Comparison of ENCODE assay signal across 8 cellular contexts in genomic region chr21:41170442-41170841, GRCh38. TPM values are rescaled to one million over a fixed set of nuclear protein-coding genes. Genes with fewer than 3 reads are reported as not detected.
A peak's percentile ranks its signal among the peaks of the same experiment; 100 is the strongest.
DNase-seq lines count a peak whose midpoint lies in the region; ATAC-seq and TF ChIP-seq lines count a peak whose summit lies in the region.

No MANE protein-coding gene starts in this region.

- TF ChIP-seq EP300 in gastroesophageal sphincter (IDR thresholded peaks at IDR 0.05), result no peak

- H3K27ac ChIP-seq in SU-DHL-6 (ENCODE audit: low read depth, low read length), result no peak overlapping the region
- H3K27ac ChIP-seq in gastroesophageal sphincter, result peak overlapping the region in 3 of 4 donors; percentile 56 to 99 (median 95)
- peak overlapping the region; percentile 67 for H3K27ac ChIP-seq in skeletal muscle tissue (ENCODE audit: low read depth, low read length)

- no peaks in the 10 kb centered on the region for H4K20me1 ChIP-seq in SU-DHL-6 (ENCODE audit: low read depth, low read length)

- no peak overlapping the region for H2AFZ ChIP-seq in SU-DHL-6 (ENCODE audit: low read depth, low read length, severe bottlenecking)

- H3K9me3 ChIP-seq in SU-DHL-6 (ENCODE audit: insufficient read depth, low read length) (no peaks in the 10 kb centered on the region), gastroesophageal sphincter (no peaks in the 10 kb centered on the region), skeletal muscle tissue (ENCODE audit: control insufficient read depth in 3 of 3, low read length in 3 of 3) (no peaks in the 10 kb centered on the region)

- no CpG with 5 or more reads among the region's 2 CpGs for WGBS in gastroesophageal sphincter (ENCODE audit: low coverage in 1 of 2), 2 donors

- no peaks in the 10 kb centered on the region for H3K79me2 ChIP-seq in SU-DHL-6 (ENCODE audit: insufficient read depth, low read length)

- no peaks in the 10 kb centered on the region for H3K9me2 ChIP-seq in SU-DHL-6 (replicated peaks; ENCODE audit: insufficient read depth, low read length)

- H3K4me1 ChIP-seq in gastroesophageal sphincter, result peaks cover 0 to 50% (median 14%) of the 10 kb centered on the region in 3 donors
- H3K4me1 ChIP-seq in skeletal muscle tissue (ENCODE audit: control insufficient read depth in 3 of 3, insufficient read depth in 3 of 3, low read length in 3 of 3), result peaks cover 0 to 19% (median 14%) of the 10 kb centered on the region in 3 donors

- ATAC-seq in gastroesophageal sphincter (no peak), HG02852 (IDR thresholded peaks at IDR 0.05; ENCODE audit: unreplicated experiment) (no peak)

- H3K4me2 ChIP-seq in SU-DHL-6 (ENCODE audit: low read depth, low read length, poor library complexity, severe bottlenecking), result no peak overlapping the region

- DNase-seq in DMS53 treated with DMSO at 0.1 percent for 48 hours (lab: John Stamatoyannopoulos, UW; ENCODE audit: unreplicated experiment), result peak; percentile 2
- peak; percentile 58 for DNase-seq in HPDE6-E6E7 (ENCODE audit: extremely low spot score)
- DNase-seq in AML-193 (lab: John Stamatoyannopoulos, UW), result no peak
- DNase-seq in NCI-H2081 (lab: John Stamatoyannopoulos, UW), result no peak

- TF ChIP-seq POLR2A in gastroesophageal sphincter (IDR thresholded peaks at IDR 0.05), result no peak

- TF ChIP-seq CTCF in SU-DHL-6 (IDR thresholded peaks at IDR 0.05; ENCODE audit: insufficient read depth, low read length, poor library complexity, severe bottlenecking) (peak; percentile 54), gastroesophageal sphincter (IDR thresholded peaks at IDR 0.05) (peak in 3 of 4 experiments; percentile 44 to 56 (median 54))

- H3K9ac ChIP-seq in SU-DHL-6 (ENCODE audit: low read length), result no peak overlapping the region
- no peak overlapping the region for H3K9ac ChIP-seq in skeletal muscle tissue (ENCODE audit: low read depth in 1 of 3, low read length in 3 of 3)

- H3K36me3 ChIP-seq in SU-DHL-6 (ENCODE audit: low read length) (no peaks in the 10 kb centered on the region), gastroesophageal sphincter (no peaks in the 10 kb centered on the region), skeletal muscle tissue (ENCODE audit: control insufficient read depth in 3 of 3, insufficient read depth in 3 of 3, low read length in 3 of 3) (peaks cover 0 to 7% (median 0%) of the 10 kb centered on the region in 3 donors)

- H3K27me3 ChIP-seq in SU-DHL-6 (ENCODE audit: low read length) (no peaks in the 10 kb centered on the region), gastroesophageal sphincter (no peaks in the 10 kb centered on the region), skeletal muscle tissue (ENCODE audit: control insufficient read depth in 3 of 3, insufficient read depth in 3 of 3, low read length in 3 of 3) (no peaks in the 10 kb centered on the region)

- no peaks in the 10 kb centered on the region for H3F3A ChIP-seq in SU-DHL-6 (ENCODE audit: insufficient read depth)

- H3K4me3 ChIP-seq in SU-DHL-6 (ENCODE audit: insufficient read depth, low read length, poor library complexity, severe bottlenecking), result no peak overlapping the region
- no peak overlapping the region for H3K4me3 ChIP-seq in gastroesophageal sphincter
- H3K4me3 ChIP-seq in skeletal muscle tissue (ENCODE audit: low read length in 3 of 3), result peak overlapping the region in 1 of 3 donors; percentile 43

RNA-seq across cellular contexts. Expression of gene BACE2, which starts 2.5 kb away (rescaled TPM):
- 10 to 100 TPM; 31.9 to 63.4 (median 50.0) TPM for total RNA-seq in gastroesophageal sphincter
- 39.1 TPM for total RNA-seq in skeletal muscle tissue

Comparison
In these comparisons a context has a peak if more than half of its experiments do, and no peak if none do; other contexts are left out.
1. DNase-seq: peak in DMS53 treated with DMSO at 0.1 percent for 48 hours (single experiment) and HPDE6-E6E7 (single experiment); none in AML-193 (0 of 2) and NCI-H2081 (0 of 2).